ENCODE assay signal across 34 cellular contexts in genomic region chr1:246519514-246519913, GRCh38.
"Had no signal": no experiment of that assay in that cellular context is flagged by ENCODE, and none has a peak within 500 bp of the region (broad histone marks: within the 10 kb centered on the region; RNA-seq: fewer than 3 reads in every experiment).

No MANE protein-coding gene starts in this region.

- H3K27me3 ChIP-seq: MG63 had no signal

- H3K27ac ChIP-seq: KMS-11 had no signal

- H3K4me3 ChIP-seq: MG63 had no signal

- H3K36me3 ChIP-seq: MG63 had no signal

- DNase-seq: Karpas-422, Kasumi-1, KG1, MG63, MM.1S, MV-4-11, NCI-H1048, NCI-H1092, NCI-H1092 treated with DMSO at 0.1 percent for 48 hours, NCI-H1105, NCI-H1105 treated with DMSO at 0.1 percent for 48 hours, NCI-H1417, NCI-H1417 treated with DMSO at 0.1 percent for 48 hours, NCI-H1436 treated with DMSO at 0.1 percent for 48 hours, NCI-H146, NCI-H1694, NCI-H1694 treated with DMSO at 0.1 percent for 48 hours, NCI-H187, NCI-H187 treated with DMSO at 0.1 percent for 48 hours, NCI-H1930, NCI-H2029, NCI-H2029 treated with DMSO at 0.1 percent for 48 hours, NCI-H2081, NCI-H2081 treated with DMSO at 0.1 percent for 48 hours, NCI-H2107, NCI-H2171, NCI-H2171 treated with DMSO at 0.1 percent for 48 hours, NCI-H2227 treated with DMSO at 0.1 percent for 48 hours, NCI-H226, NCI-H345, NCI-H446, NCI-H446 treated with DMSO at 0.1 percent for 48 hours, NCI-H510A had no signal

- H3K9ac ChIP-seq: KMS-11 had no signal
